ENCODE assay signal across 10 cellular contexts in the genomic region with DNA sequence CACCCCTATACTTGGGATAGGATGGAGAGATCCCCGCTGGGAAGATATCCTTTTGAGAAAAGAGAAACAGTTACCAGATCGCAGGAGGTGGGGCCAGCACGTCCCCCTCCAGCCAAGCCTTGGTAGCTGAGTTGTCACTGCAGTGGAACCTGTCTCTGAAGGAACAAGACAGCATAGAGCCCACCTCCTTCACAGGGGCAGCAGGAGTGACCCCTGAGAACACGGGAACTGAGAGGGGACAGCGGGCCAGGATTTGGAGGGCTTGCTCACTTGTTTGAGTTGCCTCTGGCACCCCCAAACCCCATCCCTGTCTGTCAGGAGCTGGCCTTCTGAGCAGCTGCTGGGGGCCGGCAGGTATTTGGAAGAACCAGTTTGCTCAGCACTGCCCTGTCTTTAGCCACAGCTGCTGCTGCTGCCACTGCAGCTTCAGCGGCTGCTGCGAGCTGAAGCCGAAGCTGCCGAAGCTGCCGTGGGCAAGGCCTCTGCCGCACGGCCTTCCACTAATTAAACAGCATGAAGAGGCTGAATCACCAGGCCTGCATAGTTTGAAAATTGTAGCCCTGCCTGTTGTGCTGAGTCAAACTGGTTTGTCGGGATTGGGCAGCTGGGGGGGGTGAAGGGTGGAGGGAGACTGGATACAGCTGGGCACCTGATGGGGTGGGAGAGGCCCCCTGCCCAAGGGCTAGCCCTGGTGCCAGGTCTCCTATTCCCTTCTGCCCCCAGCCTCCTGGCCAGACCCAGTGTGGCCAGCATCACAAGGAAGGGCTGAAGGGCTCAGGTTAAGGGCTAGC. TPM values are rescaled to one million over a fixed set of nuclear protein-coding genes. Genes with fewer than 3 reads are reported as not detected.
A peak's percentile ranks its signal among the peaks of the same experiment; 100 is the strongest.
DNase-seq lines count a peak whose midpoint lies in the region; ATAC-seq, FAIRE-seq and TF ChIP-seq lines count a peak whose summit lies in the region.
"Had no signal": no experiment of that assay in that cellular context is flagged by ENCODE, and none has a peak within 500 bp of the region (broad histone marks: within the 10 kb centered on the region; RNA-seq: fewer than 3 reads in every experiment).

No MANE protein-coding gene starts in this region.

- peak; percentile 86 for FAIRE-seq in bronchial epithelial cell (lab: Jason Lieb, UNC)
- FAIRE-seq: GM12878 had no signal

- CTCF ChIA-PET in T-cell (lab: Charles Lee): no interaction called here

- H3K27ac Mint-ChIP-seq in T-cell: no peak overlapping the region
- H3K27ac Mint-ChIP-seq: activated B cell treated with CpG ODN at 0.5 μM for 24 hours had no signal

- no peak overlapping the region for H3K4me3 Mint-ChIP-seq in T-cell
- H3K4me3 Mint-ChIP-seq: activated B cell treated with CpG ODN at 0.5 μM for 24 hours had no signal

- H3K9me3 Mint-ChIP-seq in T-cell: no peaks in the 10 kb centered on the region
- H3K9me3 Mint-ChIP-seq: activated B cell treated with CpG ODN at 0.5 μM for 24 hours had no signal

- peaks cover 16 to 35% (median 17%) of the 10 kb centered on the region in 3 donors for H3K4me1 Mint-ChIP-seq in T-cell

- POLR2A ChIA-PET in T-cell (lab: Charles Lee): no interaction called here

- no peaks in the 10 kb centered on the region for H3K36me3 Mint-ChIP-seq in T-cell

- H3K4me1 ChIP-seq in muscle layer of duodenum (ENCODE audit: control insufficient read depth in 1 of 2, insufficient read depth in 2 of 2, low read length in 2 of 2): peaks cover 18 to 67% of the 10 kb centered on the region in 2 donors

- no peaks in the 10 kb centered on the region for H3K9me3 ChIP-seq in MG63
- H3K9me3 ChIP-seq in muscle layer of duodenum (ENCODE audit: control insufficient read depth in 1 of 2, low read length in 2 of 2): no peaks in the 10 kb centered on the region

- TF ChIP-seq CTCF in AG10803 (conservative IDR thresholded peaks at IDR 0.05; ENCODE audit: low read length) (no peak), bronchial epithelial cell (IDR thresholded peaks at IDR 0.05; ENCODE audit: insufficient read depth, low read length, severe bottlenecking) (no peak)

- H3K27ac ChIP-seq in muscle layer of duodenum (ENCODE audit: low read length): peak overlapping the region; percentile 75

- H3K4me3 ChIP-seq in AG10803 (ENCODE audit: low read length): peak overlapping the region; percentile 75
- no peak overlapping the region for H3K4me3 ChIP-seq in MG63
- no peak overlapping the region for H3K4me3 ChIP-seq in bronchial epithelial cell (ENCODE audit: low read depth, low read length)
- H3K4me3 ChIP-seq in muscle layer of duodenum (ENCODE audit: low read depth in 1 of 2, low read length in 2 of 2): peak overlapping the region in 1 of 2 donors; percentile 6
- H3K4me3 ChIP-seq: GM12878 had no signal

- DNase-seq in AG10803 (ENCODE audit: low read depth) (peak; percentile 92), MG63 (peak; percentile 87), bronchial epithelial cell (ENCODE audit: low read depth) (peak; percentile 92), T-cell (no peak), posterior vena cava (ENCODE audit: low spot score) (no peak)
- DNase-seq: activated B cell treated with CpG ODN at 0.5 μM for 24 hours had no signal

- no peak for ATAC-seq in GM18861 (IDR thresholded peaks at IDR 0.05; ENCODE audit: unreplicated experiment)
- no peak for ATAC-seq in T-cell (replicated peaks in 1 of 4)
- ATAC-seq in HG02852 (IDR thresholded peaks at IDR 0.05; ENCODE audit: unreplicated experiment): no peak
- ATAC-seq: GM12878 had no signal

- H3K27me3 Mint-ChIP-seq in T-cell: peaks cover 15 to 52% of the 10 kb centered on the region in 2 donors

- H3K27me3 ChIP-seq in MG63: no peaks in the 10 kb centered on the region; the same call in 1 of the 2 replicates
- no peaks in the 10 kb centered on the region for H3K27me3 ChIP-seq in bronchial epithelial cell (ENCODE audit: control insufficient read depth, insufficient read depth, low read length)
- peaks cover 4% of the 10 kb centered on the region for H3K27me3 ChIP-seq in muscle layer of duodenum (ENCODE audit: low read depth, low read length)

- H3K36me3 ChIP-seq in MG63: no peaks in the 10 kb centered on the region
- no peaks in the 10 kb centered on the region for H3K36me3 ChIP-seq in bronchial epithelial cell (ENCODE audit: control insufficient read depth, insufficient read depth, low read length)
- H3K36me3 ChIP-seq in muscle layer of duodenum (ENCODE audit: control insufficient read depth in 1 of 2, insufficient read depth in 2 of 2, low read length in 2 of 2): no peaks in the 10 kb centered on the region

- intact Hi-C loops in posterior vena cava (cut with DNase I): loop anchor here in 1 of 2 donors (5.0 kb wide), 1 partner anchor 152 kb away; no protein-coding TSS in a partner anchor

RNA-seq across cellular contexts. Expression of a gene that starts 4.0 kb away (rescaled TPM):
- 1.8 and 8.7 TPM in 2 replicates for total RNA-seq in MG63 (2014; rRNA removed; shearing (Covaris generic); ENCODE audit: low replicate concordance)
- total RNA-seq in bronchial epithelial cell (9.2 and 16.8 TPM in 2 replicates), T-cell (1 to 10 TPM in 1 of 5 donors, under 1 TPM in 4; 0.35 to 1.1 (median 0.55) TPM), posterior vena cava (10 to 100 TPM in 1 of 2 donors, 1 to 10 TPM in 1; 6.9 to 10.8 TPM)
- total RNA-seq: GM12878 had no signal

Comparison
In these comparisons a context has a peak if more than half of its experiments do, and no peak if none do; other contexts are left out.
1. DNase-seq: peak in AG10803 (single experiment), MG63 (single experiment) and bronchial epithelial cell (single experiment); none in T-cell (0 of 34) and posterior vena cava (single experiment).